ENCODE assay signal across 17 cellular contexts in the genomic region with DNA sequence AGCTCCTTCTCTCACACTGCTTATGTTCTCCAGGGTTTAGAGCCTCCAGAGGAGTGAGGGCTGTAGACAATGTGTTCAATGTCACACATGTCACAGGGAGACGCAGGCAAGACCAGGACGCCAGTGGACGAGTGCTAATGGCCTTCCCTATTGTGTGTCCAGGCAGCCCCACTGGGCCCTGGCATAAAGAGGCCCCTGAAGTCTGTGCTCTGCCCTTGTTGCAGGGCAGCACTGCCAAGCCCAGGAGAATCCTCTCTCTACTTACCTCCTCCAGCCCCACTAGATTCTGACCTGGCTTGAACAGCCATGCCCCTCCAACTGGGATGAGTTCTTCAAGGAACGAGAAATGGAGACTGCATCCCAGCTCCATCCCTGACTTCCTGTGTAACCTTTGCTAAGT. TPM values are rescaled to one million over a fixed set of nuclear protein-coding genes. Genes with fewer than 3 reads are reported as not detected.
DNase-seq lines count a peak whose midpoint lies in the region; ATAC-seq and TF ChIP-seq lines count a peak whose summit lies in the region.
"Had no signal": no experiment of that assay in that cellular context is flagged by ENCODE, and none has a peak within 500 bp of the region (broad histone marks: within the 10 kb centered on the region; RNA-seq: fewer than 3 reads in every experiment).

No MANE protein-coding gene starts in this region.

- ATAC-seq in left ventricle myocardium superior: peak; percentile 8
- ATAC-seq in heart left ventricle: no peak
- ATAC-seq in left colon: peak; percentile 15
- no peak for ATAC-seq in sciatic nerve
- ATAC-seq: GM23338, HepG2 had no signal

- DNase-seq in left ventricle myocardium superior (no peak), heart left ventricle (no peak), left colon (no peak), sciatic nerve (ENCODE audit: low spot score) (peak; percentile 22), germinal center (ENCODE audit: low spot score) (no peak), endothelial cell (ENCODE audit: low spot score) (no peak)
- DNase-seq in T-helper 2 cell treated with Interferon-gamma antibody and Interleukin-4, amounts not matched to agents 5 μg/mL and 100 μg/mL, for 36 hours (ENCODE audit: low spot score): no peak
- DNase-seq: DMS 273 treated with DMSO at 0.1 percent for 48 hours, NCI-H146, NCI-H2081 treated with DMSO at 0.1 percent for 48 hours, NCI-H510A, NCI-H82, SHP77 had no signal

- TF ChIP-seq POLR2A in heart left ventricle (IDR thresholded peaks at IDR 0.05): no peak

- no peaks in the 10 kb centered on the region for H3K9me3 Mint-ChIP-seq in T-helper 2 cell treated with Interferon-gamma antibody and Interleukin-4, amounts not matched to agents 5 μg/mL and 100 μg/mL, for 36 hours
- no peaks in the 10 kb centered on the region for H3K9me3 Mint-ChIP-seq in endothelial cell (ENCODE audit: unreplicated experiment)
- H3K9me3 Mint-ChIP-seq: CD14-positive monocyte, GM23338 had no signal

- no peaks in the 10 kb centered on the region for H3K36me3 Mint-ChIP-seq in T-helper 2 cell treated with Interferon-gamma antibody and Interleukin-4, amounts not matched to agents 5 μg/mL and 100 μg/mL, for 36 hours (ENCODE audit: low read depth)
- H3K36me3 Mint-ChIP-seq in endothelial cell (ENCODE audit: low read depth, unreplicated experiment): peaks cover 3% of the 10 kb centered on the region
- H3K36me3 Mint-ChIP-seq: CD14-positive monocyte had no signal

- TF ChIP-seq CTCF in heart left ventricle (IDR thresholded peaks at IDR 0.05): no peak
- no peak for TF ChIP-seq CTCF in endothelial cell (IDR thresholded peaks at IDR 0.05; ENCODE audit: unreplicated experiment)

- no peaks in the 10 kb centered on the region for H3K36me3 ChIP-seq in heart left ventricle

- no peak overlapping the region for H3K27ac ChIP-seq in heart left ventricle
- H3K27ac ChIP-seq: KMS-11 had no signal

- peaks cover 0 to 20% (median 7%) of the 10 kb centered on the region in 12 donors for H3K4me1 ChIP-seq in heart left ventricle

- no peaks in the 10 kb centered on the region for H3K9me3 ChIP-seq in heart left ventricle

- no peak overlapping the region for H3K4me3 ChIP-seq in heart left ventricle
- H3K4me3 ChIP-seq: GM23338 had no signal

- peaks cover 0 to 13% (median 6%) of the 10 kb centered on the region in 9 donors for H3K27me3 ChIP-seq in heart left ventricle

- WGBS in heart left ventricle, 4 donors: 57 to 90% (median 66%) methylated on average over 1 to 4 of the region's 4 CpGs

- H3K27ac Mint-ChIP-seq in T-helper 2 cell treated with Interferon-gamma antibody and Interleukin-4, amounts not matched to agents 5 μg/mL and 100 μg/mL, for 36 hours: no peak overlapping the region
- no peak overlapping the region for H3K27ac Mint-ChIP-seq in endothelial cell (ENCODE audit: unreplicated experiment)
- H3K27ac Mint-ChIP-seq: GM23338 had no signal

- H3K4me1 Mint-ChIP-seq in T-helper 2 cell treated with Interferon-gamma antibody and Interleukin-4, amounts not matched to agents 5 μg/mL and 100 μg/mL, for 36 hours (ENCODE audit: low read depth): peaks cover 3% of the 10 kb centered on the region
- peaks cover 5% of the 10 kb centered on the region for H3K4me1 Mint-ChIP-seq in endothelial cell (ENCODE audit: unreplicated experiment)

- intact Hi-C loops in left ventricle myocardium superior (cut with micrococcal nuclease) (no loop called here), heart left ventricle (cut with DNase I) (no loop called here), left colon (cut with DNase I, micrococcal nuclease) (no loop called here), sciatic nerve (cut with DNase I) (no loop called here)

- peaks cover 23% of the 10 kb centered on the region for H3K27me3 Mint-ChIP-seq in T-helper 2 cell treated with Interferon-gamma antibody and Interleukin-4, amounts not matched to agents 5 μg/mL and 100 μg/mL, for 36 hours (ENCODE audit: low read depth)
- peaks cover 12% of the 10 kb centered on the region for H3K27me3 Mint-ChIP-seq in endothelial cell (ENCODE audit: unreplicated experiment)

- no peak overlapping the region for H3K4me3 Mint-ChIP-seq in T-helper 2 cell treated with Interferon-gamma antibody and Interleukin-4, amounts not matched to agents 5 μg/mL and 100 μg/mL, for 36 hours
- H3K4me3 Mint-ChIP-seq in endothelial cell (ENCODE audit: unreplicated experiment): no peak overlapping the region
- H3K4me3 Mint-ChIP-seq: CD14-positive monocyte, GM23338 had no signal

RNA-seq across cellular contexts. Expression of a gene that starts 24.8 kb away (rescaled TPM):
- total RNA-seq in left ventricle myocardium superior (46.8 TPM), heart left ventricle (10 to 100 TPM; 39.3 to 66.6 (median 50.0) TPM), left colon (100 to 1,000 TPM; 166 to 180 TPM), sciatic nerve (47.9 TPM), endothelial cell (ENCODE audit: unreplicated experiment) (41.0 TPM)
- polyA plus RNA-seq in heart left ventricle: 10 to 100 TPM; 23.0 to 63.9 TPM

RNA-seq across cellular contexts. Expression of a gene that starts 33.8 kb away (rescaled TPM):
- total RNA-seq in left ventricle myocardium superior: 0.20 TPM
- 1 to 10 TPM in 3 of 9 donors, under 1 TPM in 6; 0.15 to 4.3 (median 0.63) TPM for total RNA-seq in heart left ventricle
- polyA plus RNA-seq in heart left ventricle: 1 to 10 TPM in 1 of 2 donors, under 1 TPM in 1; 0.15 to 2.0 TPM
- total RNA-seq in left colon: 100 to 1,000 TPM; 143 to 154 TPM
- total RNA-seq in sciatic nerve: 1.9 TPM
- total RNA-seq in endothelial cell (ENCODE audit: unreplicated experiment): 2.3 TPM

Comparison
In these comparisons a context has a peak if more than half of its experiments do, and no peak if none do; other contexts are left out.
1. ATAC-seq: peak in left ventricle myocardium superior (single experiment) and left colon (single experiment); none in heart left ventricle (0 of 4) and sciatic nerve (single experiment).
2. RNA of a gene that starts 33.8 kb away (total RNA-seq): 143 to 154 TPM in left colon; 2.3 TPM in endothelial cell (single experiment), 1.9 TPM in sciatic nerve (single experiment), 0.15 to 4.3 TPM in heart left ventricle and 0.20 TPM in left ventricle myocardium superior (single experiment); every median in the first group is over 10 times any median in the second.